Comparison of ENCODE assay signal across 21 cellular contexts in the genomic region with DNA sequence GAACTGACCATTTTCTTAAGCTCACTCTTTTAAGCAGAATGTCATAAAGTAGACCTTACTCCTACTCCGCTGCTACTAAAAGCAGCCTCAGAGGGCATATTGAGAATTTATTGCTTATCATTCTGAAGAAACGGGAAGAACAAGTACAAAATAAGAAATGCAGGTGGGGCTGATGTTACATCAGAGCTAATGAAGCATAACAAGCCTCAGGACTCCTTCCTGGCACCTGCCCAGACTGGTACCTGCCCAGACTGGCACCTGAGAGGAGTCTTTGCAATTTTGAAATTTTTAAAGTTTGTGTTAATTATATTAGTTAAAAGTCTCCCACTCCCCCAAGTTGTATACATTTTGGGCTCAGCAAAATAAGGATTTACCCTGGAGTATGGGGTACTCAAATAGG.
DNase-seq lines count a peak whose midpoint lies in the region; ATAC-seq and TF ChIP-seq lines count a peak whose summit lies in the region.
"Had no signal": no experiment of that assay in that cellular context is flagged by ENCODE, and none has a peak within 500 bp of the region (broad histone marks: within the 10 kb centered on the region; RNA-seq: fewer than 3 reads in every experiment).

No MANE protein-coding gene starts in this region.

- no peaks in the 10 kb centered on the region for H3K4me1 ChIP-seq in breast epithelium
- peaks cover 32% of the 10 kb centered on the region for H3K4me1 ChIP-seq in RWPE2 (ENCODE audit: insufficient read depth, poor library complexity, severe bottlenecking)
- peaks cover 28% of the 10 kb centered on the region for H3K4me1 ChIP-seq in foreskin keratinocyte
- no peaks in the 10 kb centered on the region for H3K4me1 ChIP-seq in mucosa of descending colon (ENCODE audit: low read depth)
- no peaks in the 10 kb centered on the region for H3K4me1 ChIP-seq in Peyer's patch

- H3K4me3 Mint-ChIP-seq in MCF 10A (ENCODE audit: unreplicated experiment) = no peak overlapping the region
- H3K4me3 Mint-ChIP-seq: H9 had no signal

- H3K4me1 Mint-ChIP-seq in MCF 10A (ENCODE audit: insufficient read depth, unreplicated experiment) = peaks cover 29% of the 10 kb centered on the region
- H3K4me1 Mint-ChIP-seq: H9 had no signal

- TF ChIP-seq POLR2A in breast epithelium (IDR thresholded peaks at IDR 0.05) (no peak), Peyer's patch (IDR thresholded peaks at IDR 0.05) (no peak)

- POLR2A ChIA-PET in MCF 10A (lab: Yijun Ruan, JAX) = interaction anchor here (0.8 to 1.9 kb wide), 5 partner anchors 11 to 105 kb away, joined by 3 to 7 read pairs (median 4); no protein-coding TSS in a partner anchor

- intact Hi-C loops in MCF 10A (cut with micrococcal nuclease) (no loop called here), breast epithelium (cut with DNase I; ENCODE audit: low total_unique reads) (no loop called here), mucosa of descending colon (cut with DNase I, micrococcal nuclease) (no loop called here)

- H3K36me3 Mint-ChIP-seq in MCF 10A (ENCODE audit: insufficient read depth, unreplicated experiment) = no peaks in the 10 kb centered on the region

- H3K27me3 ChIP-seq in breast epithelium = no peaks in the 10 kb centered on the region
- no peaks in the 10 kb centered on the region for H3K27me3 ChIP-seq in RWPE2 (ENCODE audit: insufficient read depth, poor library complexity, severe bottlenecking)
- H3K27me3 ChIP-seq in foreskin keratinocyte = no peaks in the 10 kb centered on the region
- H3K27me3 ChIP-seq in Peyer's patch = no peaks in the 10 kb centered on the region

- H3K9me3 ChIP-seq in breast epithelium (no peaks in the 10 kb centered on the region), RWPE2 (ENCODE audit: severe bottlenecking) (no peaks in the 10 kb centered on the region), mucosa of descending colon (no peaks in the 10 kb centered on the region), Peyer's patch (no peaks in the 10 kb centered on the region)
- H3K9me3 ChIP-seq: SK-N-SH had no signal

- no peaks in the 10 kb centered on the region for H3K36me3 ChIP-seq in breast epithelium
- H3K36me3 ChIP-seq in RWPE2 (ENCODE audit: low read depth) = no peaks in the 10 kb centered on the region
- H3K36me3 ChIP-seq in mucosa of descending colon (ENCODE audit: low read depth) = no peaks in the 10 kb centered on the region
- no peaks in the 10 kb centered on the region for H3K36me3 ChIP-seq in Peyer's patch

- H3K27ac Mint-ChIP-seq in MCF 10A (ENCODE audit: low read depth, unreplicated experiment) = no peak overlapping the region
- H3K27ac Mint-ChIP-seq: H9 had no signal

- no peak overlapping the region for H3K27ac ChIP-seq in breast epithelium
- peak overlapping the region; percentile 77 for H3K27ac ChIP-seq in RWPE2 (ENCODE audit: poor library complexity, severe bottlenecking)
- no peak overlapping the region for H3K27ac ChIP-seq in foreskin keratinocyte
- no peak overlapping the region for H3K27ac ChIP-seq in Peyer's patch
- H3K27ac ChIP-seq: C4-2B, GM23248 had no signal

- no peak for TF ChIP-seq CTCF in MCF 10A (IDR thresholded peaks at IDR 0.05; ENCODE audit: unreplicated experiment)
- no peak for TF ChIP-seq CTCF in breast epithelium (IDR thresholded peaks at IDR 0.05)
- no peak for TF ChIP-seq CTCF in RWPE2 (IDR thresholded peaks at IDR 0.05; ENCODE audit: poor library complexity, severe bottlenecking)
- peak; percentile 45 for TF ChIP-seq CTCF in foreskin keratinocyte (conservative IDR thresholded peaks at IDR 0.05)
- TF ChIP-seq CTCF in mucosa of descending colon (IDR thresholded peaks at IDR 0.05) = no peak
- no peak for TF ChIP-seq CTCF in Peyer's patch (IDR thresholded peaks at IDR 0.05)

- DNase-seq in MCF 10A (ENCODE audit: unreplicated experiment) = peak; percentile 53
- DNase-seq in breast epithelium (ENCODE audit: low spot score in 2 of 2) = no peak
- DNase-seq in RWPE2 (ENCODE audit: low spot score) = peak; percentile 84
- DNase-seq in foreskin keratinocyte = peak; percentile 70 to 85
- DNase-seq in mucosa of descending colon = no peak
- DNase-seq in Peyer's patch = no peak
- DNase-seq: 8988T, EL, GF-D8, H9, KBM-7, NCI-H1092 treated with DMSO at 0.1 percent for 48 hours, NCI-H446, NCI-H526, RPMI8226, SIG-M5, SK-N-SH had no signal

- no TSS peak for BruUV-seq in MCF 10A (replicated peaks; lab: Mats Ljungman, UMichigan)

- no peak overlapping the region for H3K4me3 ChIP-seq in breast epithelium
- H3K4me3 ChIP-seq in RWPE2 (ENCODE audit: severe bottlenecking) = no peak overlapping the region
- no peak overlapping the region for H3K4me3 ChIP-seq in mucosa of descending colon
- no peak overlapping the region for H3K4me3 ChIP-seq in Peyer's patch
- H3K4me3 ChIP-seq: GM23248 had no signal

- ATAC-seq in RWPE2 (ENCODE audit: low read depth) = peak; percentile 84
- peak; percentile 82 for ATAC-seq in foreskin keratinocyte
- no peak for ATAC-seq in GM19328 (IDR thresholded peaks at IDR 0.05; ENCODE audit: unreplicated experiment)
- ATAC-seq in mucosa of descending colon = no peak
- ATAC-seq: HepG2 had no signal

- H3K9me3 Mint-ChIP-seq in MCF 10A (ENCODE audit: unreplicated experiment) = no peaks in the 10 kb centered on the region
- H3K9me3 Mint-ChIP-seq: H9 had no signal

- CTCF ChIA-PET in MCF 10A (lab: Yijun Ruan, JAX) = interaction anchor here (0.6 to 2.3 kb wide), 11 partner anchors 13 to 170 kb away, joined by 3 to 14 read pairs (median 3); no protein-coding TSS in a partner anchor

- H3K27me3 Mint-ChIP-seq in MCF 10A (ENCODE audit: insufficient read depth, unreplicated experiment) = no peaks in the 10 kb centered on the region

Comparison
In these comparisons a context has a peak if more than half of its experiments do, and no peak if none do; other contexts are left out.
1. DNase-seq: peak in MCF 10A (single experiment), RWPE2 (single experiment) and foreskin keratinocyte (2 of 2); none in breast epithelium (0 of 2), mucosa of descending colon (0 of 3) and Peyer's patch (0 of 3).
2. ATAC-seq: peak in RWPE2 (single experiment) and foreskin keratinocyte (single experiment); none in GM19328 (single experiment) and mucosa of descending colon (single experiment).